26 cellular contexts compared by ENCODE assay signal in genomic region chr11:83818349-83818748, GRCh38.
A peak's percentile ranks its signal among the peaks of the same experiment; 100 is the strongest.
DNase-seq lines count a peak whose midpoint lies in the region; ATAC-seq and TF ChIP-seq lines count a peak whose summit lies in the region.
"Had no signal": no experiment of that assay in that cellular context is flagged by ENCODE, and none has a peak within 500 bp of the region (broad histone marks: within the 10 kb centered on the region; RNA-seq: fewer than 3 reads in every experiment).

No MANE protein-coding gene starts in this region.

- no peak for TF ChIP-seq EP300 in ovary (IDR thresholded peaks at IDR 0.05)

- H3K27me3 Mint-ChIP-seq in MCF 10A (ENCODE audit: insufficient read depth, unreplicated experiment): peaks cover 27% of the 10 kb centered on the region
- H3K27me3 Mint-ChIP-seq: activated CD8-positive, alpha-beta T cell treated with anti-CD3 and anti-CD28 coated beads for 36 hours; activated naive CD8-positive, alpha-beta T cell; stimulated activated memory B cell treated with anti-CD40 and anti-IgM and Interleukin-4, amounts not matched to agents 10 μg/mL and 1 μg/mL and 100 μg/mL, for 72 hours had no signal

- no peak overlapping the region for H3K4me3 ChIP-seq in breast epithelium
- no peak overlapping the region for H3K4me3 ChIP-seq in choroid plexus epithelial cell (ENCODE audit: low read depth, low read length)
- no peak overlapping the region for H3K4me3 ChIP-seq in ovary
- H3K4me3 ChIP-seq: heart left ventricle, right atrium auricular region, spleen had no signal

- H3K27ac ChIP-seq in breast epithelium (no peak overlapping the region), ovary (no peak overlapping the region)
- H3K27ac ChIP-seq: epithelial cell of prostate, heart left ventricle, right atrium auricular region, spleen had no signal

- DNase-seq in MCF 10A (ENCODE audit: unreplicated experiment) (peak; percentile 8), breast epithelium (ENCODE audit: low spot score in 2 of 2) (no peak), RKO (ENCODE audit: low spot score) (peak; percentile 53), choroid plexus epithelial cell (ENCODE audit: low read depth) (peak; percentile 17), mesenteric fat pad (ENCODE audit: low spot score) (no peak), NCI-H1436 treated with DMSO at 0.1 percent for 48 hours (lab: John Stamatoyannopoulos, UW) (no peak), ovary (no peak)
- DNase-seq: activated CD4-positive, alpha-beta T cell treated with anti-CD3 and anti-CD28 coated beads for 1 hour; activated CD8-positive, alpha-beta T cell treated with anti-CD3 and anti-CD28 coated beads for 36 hours; aorta; cerebellar nuclear complex; DMS79 treated with DMSO at 0.1 percent for 48 hours; heart left ventricle; KG1; left colon; naive thymus-derived CD4-positive, alpha-beta T cell; NCI-H1694; NCI-H748 treated with DMSO at 0.1 percent for 48 hours; Right ventricle myocardium superior; spleen; stimulated activated CD4-positive, alpha-beta T cell treated with anti-CD3 and anti-CD28 coated beads, Interleukin-4, amount 100 ng/mL, for 1 hour had no signal

- no peak overlapping the region for H3K27ac Mint-ChIP-seq in MCF 10A (ENCODE audit: low read depth, unreplicated experiment)
- H3K27ac Mint-ChIP-seq: activated CD8-positive, alpha-beta T cell treated with anti-CD3 and anti-CD28 coated beads for 36 hours; activated naive CD8-positive, alpha-beta T cell; naive thymus-derived CD4-positive, alpha-beta T cell; stimulated activated memory B cell treated with anti-CD40 and anti-IgM and Interleukin-4, amounts not matched to agents 10 μg/mL and 1 μg/mL and 100 μg/mL, for 72 hours had no signal

- BruUV-seq in MCF 10A (replicated peaks; lab: Mats Ljungman, UMichigan): no TSS peak

- no peaks in the 10 kb centered on the region for H3K9me3 Mint-ChIP-seq in MCF 10A (ENCODE audit: unreplicated experiment)
- H3K9me3 Mint-ChIP-seq: activated CD8-positive, alpha-beta T cell treated with anti-CD3 and anti-CD28 coated beads for 36 hours; naive thymus-derived CD4-positive, alpha-beta T cell; stimulated activated memory B cell treated with anti-CD40 and anti-IgM and Interleukin-4, amounts not matched to agents 10 μg/mL and 1 μg/mL and 100 μg/mL, for 72 hours had no signal

- H3K36me3 ChIP-seq in breast epithelium (no peaks in the 10 kb centered on the region), ovary (no peaks in the 10 kb centered on the region)
- H3K36me3 ChIP-seq: heart left ventricle, right atrium auricular region, spleen had no signal

- H3K9me3 ChIP-seq in breast epithelium (no peaks in the 10 kb centered on the region), ovary (no peaks in the 10 kb centered on the region)
- H3K9me3 ChIP-seq: heart left ventricle, right atrium auricular region, spleen had no signal

- no peak for ATAC-seq in HG02852 (IDR thresholded peaks at IDR 0.05; ENCODE audit: unreplicated experiment)
- ATAC-seq: activated CD8-positive, alpha-beta T cell treated with anti-CD3 and anti-CD28 coated beads for 36 hours; heart left ventricle; left colon; naive thymus-derived CD4-positive, alpha-beta T cell; stimulated activated memory B cell treated with anti-CD40 and anti-IgM and Interleukin-4, amounts not matched to agents 10 μg/mL and 1 μg/mL and 100 μg/mL, for 72 hours had no signal

- H3K27me3 ChIP-seq in breast epithelium (no peaks in the 10 kb centered on the region), ovary (no peaks in the 10 kb centered on the region)
- H3K27me3 ChIP-seq: heart left ventricle, right atrium auricular region, spleen had no signal

- CTCF ChIA-PET in MCF 10A (lab: Yijun Ruan, JAX): interaction anchor here (0.6 to 12.1 kb wide), 20 partner anchors 9 to 1267 kb away, joined by 3 to 383 read pairs (median 5); no protein-coding TSS in a partner anchor

- H3K36me3 Mint-ChIP-seq in MCF 10A (ENCODE audit: insufficient read depth, unreplicated experiment): no peaks in the 10 kb centered on the region
- H3K36me3 Mint-ChIP-seq: activated naive CD8-positive, alpha-beta T cell; naive thymus-derived CD4-positive, alpha-beta T cell; stimulated activated memory B cell treated with anti-CD40 and anti-IgM and Interleukin-4, amounts not matched to agents 10 μg/mL and 1 μg/mL and 100 μg/mL, for 72 hours had no signal

- TF ChIP-seq CTCF in MCF 10A (IDR thresholded peaks at IDR 0.05; ENCODE audit: unreplicated experiment): no peak
- no peak for TF ChIP-seq CTCF in breast epithelium (IDR thresholded peaks at IDR 0.05)
- TF ChIP-seq CTCF in choroid plexus epithelial cell (conservative IDR thresholded peaks at IDR 0.05; ENCODE audit: low read depth, low read length): no peak
- no peak for TF ChIP-seq CTCF in ovary (IDR thresholded peaks at IDR 0.05)

- 47 to 53% (median 49%) methylated on average over 2 of the region's 2 CpGs for WGBS in ovary, 3 donors

- H3K4me1 ChIP-seq in breast epithelium: no peaks in the 10 kb centered on the region
- H3K4me1 ChIP-seq in ovary (ENCODE audit: insufficient read depth): no peaks in the 10 kb centered on the region
- H3K4me1 ChIP-seq: heart left ventricle, right atrium auricular region, spleen had no signal

- intact Hi-C loops in MCF 10A (cut with micrococcal nuclease) (loop anchor here (5.0 kb wide), 1 partner anchor 96 kb away; no protein-coding TSS in a partner anchor), breast epithelium (cut with DNase I; ENCODE audit: low total_unique reads) (no loop called here), ovary (cut with DNase I) (loop anchor here in 2 of 4 donors (5.0 to 10.0 kb wide), 3 partner anchors 526 to 1104 kb away; partner anchors contain the start of genes DDIAS (in 1 of the 2) and PRCP (in 1 of the 2))

- POLR2A ChIA-PET in MCF 10A (lab: Yijun Ruan, JAX): no interaction called here

- TF ChIP-seq POLR2A in breast epithelium (IDR thresholded peaks at IDR 0.05): no peak
- no peak for TF ChIP-seq POLR2A in ovary (IDR thresholded peaks at IDR 0.05)

- H3K4me3 Mint-ChIP-seq in MCF 10A (ENCODE audit: unreplicated experiment): no peak overlapping the region
- H3K4me3 Mint-ChIP-seq: activated CD8-positive, alpha-beta T cell treated with anti-CD3 and anti-CD28 coated beads for 36 hours; activated naive CD8-positive, alpha-beta T cell; naive thymus-derived CD4-positive, alpha-beta T cell; stimulated activated memory B cell treated with anti-CD40 and anti-IgM and Interleukin-4, amounts not matched to agents 10 μg/mL and 1 μg/mL and 100 μg/mL, for 72 hours had no signal

- H3K4me1 Mint-ChIP-seq in MCF 10A (ENCODE audit: insufficient read depth, unreplicated experiment): no peaks in the 10 kb centered on the region
- H3K4me1 Mint-ChIP-seq: naive thymus-derived CD4-positive, alpha-beta T cell; stimulated activated memory B cell treated with anti-CD40 and anti-IgM and Interleukin-4, amounts not matched to agents 10 μg/mL and 1 μg/mL and 100 μg/mL, for 72 hours had no signal

Comparison
In these comparisons a context has a peak if more than half of its experiments do, and no peak if none do; other contexts are left out.
1. DNase-seq: peak in MCF 10A (single experiment), RKO (single experiment) and choroid plexus epithelial cell (single experiment); none in breast epithelium (0 of 2), mesenteric fat pad (single experiment), NCI-H1436 treated with DMSO at 0.1 percent for 48 hours (single experiment) and ovary (0 of 5).